ENCODE assay signal across 17 cellular contexts in the genomic region with DNA sequence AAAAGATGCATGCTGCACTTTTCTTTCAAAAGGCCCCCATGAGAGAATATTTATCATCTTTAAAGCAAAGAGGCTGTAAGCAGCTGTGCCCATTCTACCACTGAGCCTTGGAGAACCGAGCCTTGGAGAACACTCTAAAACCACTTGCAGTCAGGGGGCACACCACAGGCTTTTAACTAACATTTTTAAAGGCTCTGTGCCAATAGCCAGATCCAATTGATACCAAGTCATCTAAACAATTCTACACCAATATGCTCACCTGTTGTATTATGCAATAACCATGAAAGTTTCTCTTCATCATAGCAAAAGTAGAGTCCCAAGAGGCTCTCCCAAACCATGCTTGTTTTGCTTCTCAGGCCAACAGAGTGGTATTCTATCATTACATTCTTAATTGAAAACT.
"Had no signal": no experiment of that assay in that cellular context is flagged by ENCODE, and none has a peak within 500 bp of the region (broad histone marks: within the 10 kb centered on the region; RNA-seq: fewer than 3 reads in every experiment).

No MANE protein-coding gene starts in this region.

- H3K4me1 Mint-ChIP-seq: memory B cell had no signal

- H3K36me3 Mint-ChIP-seq: memory B cell; natural killer cell treated with Interleukin-12 subunit alpha and Interleukin-12 subunit beta and Interleukin-15 and Interleukin-18, amount 100 ng/mL, for 72 hours; neural progenitor cell had no signal

- H3K4me3 Mint-ChIP-seq: dendritic cell treated with granulocyte-macrophage colony-stimulating factor and Interleukin-4, amounts not matched to agents 40 ng/mL and 50 ng/mL, for 4 days; memory B cell; mesothelial cell of epicardium; natural killer cell treated with Interleukin-12 subunit alpha and Interleukin-12 subunit beta and Interleukin-15 and Interleukin-18, amount 100 ng/mL, for 72 hours; neural progenitor cell had no signal

- H3K27ac Mint-ChIP-seq: dendritic cell treated with granulocyte-macrophage colony-stimulating factor and Interleukin-4, amounts not matched to agents 40 ng/mL and 50 ng/mL, for 4 days; memory B cell; mesothelial cell of epicardium; natural killer cell treated with Interleukin-12 subunit alpha and Interleukin-12 subunit beta and Interleukin-15 and Interleukin-18, amount 100 ng/mL, for 72 hours; neural progenitor cell had no signal

- DNase-seq: esophagus squamous epithelium; foreskin fibroblast; glutamatergic neuron; islet precursor cell; left lung; lower lobe of right lung; nucleus accumbens; ovary; stimulated activated CD4-positive, alpha-beta T cell treated with anti-CD3 and anti-CD28 coated beads, Interleukin-2, amount 100 ng/mL, for 48 hours; stimulated activated naive CD4-positive, alpha-beta T cell treated with Interleukin-2 at 50 U/mL for 16 hours; trophoblast cell had no signal

- H3K27me3 Mint-ChIP-seq: dendritic cell treated with granulocyte-macrophage colony-stimulating factor and Interleukin-4, amounts not matched to agents 40 ng/mL and 50 ng/mL, for 4 days; memory B cell; natural killer cell treated with Interleukin-12 subunit alpha and Interleukin-12 subunit beta and Interleukin-15 and Interleukin-18, amount 100 ng/mL, for 72 hours had no signal

- ATAC-seq: gastroesophageal sphincter; left lung; lower lobe of right lung; natural killer cell treated with Interleukin-12 subunit alpha and Interleukin-12 subunit beta and Interleukin-15 and Interleukin-18, amount 100 ng/mL, for 72 hours had no signal

- H3K9me3 Mint-ChIP-seq: mesothelial cell of epicardium, neural progenitor cell had no signal
